ENCODE assay signal across 9 cellular contexts in genomic region chr5:32538031-32538547, GRCh38. TPM values are rescaled to one million over a fixed set of nuclear protein-coding genes. Genes with fewer than 3 reads are reported as not detected.
A peak's percentile ranks its signal among the peaks of the same experiment; 100 is the strongest.
DNase-seq lines count a peak whose midpoint lies in the region; ATAC-seq, FAIRE-seq and TF ChIP-seq lines count a peak whose summit lies in the region.
"Had no signal": no experiment of that assay in that cellular context is flagged by ENCODE, and none has a peak within 500 bp of the region (broad histone marks: within the 10 kb centered on the region; RNA-seq: fewer than 3 reads in every experiment).

No MANE protein-coding gene starts in this region.

- no peak overlapping the region for H3K9ac ChIP-seq in GM12878 (ENCODE audit: control insufficient read depth, insufficient read depth, low read length)

- no peaks in the 10 kb centered on the region for H4K20me1 ChIP-seq in GM12878 (ENCODE audit: control insufficient read depth, insufficient read depth)

- in situ Hi-C loops in GM12878 (cut with MboI), result loop anchor here (5.0 kb wide), 1 partner anchor 44 kb away; no protein-coding TSS in a partner anchor

- peaks cover 2% of the 10 kb centered on the region; the same call in 1 of the 3 replicates for H3K9me3 ChIP-seq in GM12878 (replicated peaks; ENCODE audit: control insufficient read depth, insufficient read depth, low read length)

- no peak for TF ChIP-seq RAD21 in GM12878 (IDR thresholded peaks at IDR 0.05; ENCODE audit: insufficient read depth, low read depth, low read length)

- WGBS in GM12878 (ENCODE audit: insufficient coverage, insufficient replicate concordance, low lambda C conversion rate, missing lambda C conversion rate), result 25% methylated on average over 7 of the region's 7 CpGs

- H3K4me1 ChIP-seq in GM12878 (ENCODE audit: control insufficient read depth, insufficient read depth, low read length), result peaks cover 74% of the 10 kb centered on the region

- H3K4me3 ChIP-seq in GM12878, result 0 out of 2 replicates have a peak overlapping the region, but pooled peaks have one; percentile 18

- H3K27me3 ChIP-seq in GM12878 (replicated peaks in 1 of 2; ENCODE audit: control insufficient read depth in 2 of 2, insufficient read depth in 2 of 2, low read length in 1 of 2), result no peaks in the 10 kb centered on the region

- POLR2A ChIA-PET in GM12878 (lab: Charles Lee), result interaction anchor here (1.2 to 2.8 kb wide), 4 partner anchors 10 to 52 kb away, joined by 3 to 44 read pairs (median 5); partner anchors contain the start of gene SUB1

- SMC1A ChIA-PET in GM12878 (lab: Charles Lee; ENCODE audit: uncharacterized antibody, unreplicated experiment), result interaction anchor here (1.2 to 21.0 kb wide), 7 partner anchors 9 to 51 kb away, joined by 3 to 505 read pairs (median 16); partner anchors contain the start of gene SUB1

- ATAC-seq in GM18870 (IDR thresholded peaks at IDR 0.05; ENCODE audit: unreplicated experiment) (peak; percentile 72), HG02623 (IDR thresholded peaks at IDR 0.05; ENCODE audit: unreplicated experiment) (peak; percentile 66), GM12878 (peak; percentile 81)

- TF ChIP-seq CTCF in GM12878 (IDR thresholded peaks at IDR 0.05 in 2 of 3, conservative IDR thresholded peaks at IDR 0.05 in 1 of 3; ENCODE audit: control insufficient read depth in 2 of 3, extremely low read depth in 1 of 3, insufficient read depth in 1 of 3, low read depth in 3 of 3, low read length in 3 of 3) (no peak), D721Med (IDR thresholded peaks at IDR 0.05; ENCODE audit: insufficient read depth, missing control alignments) (no peak)

- BruUV-seq in GM12878 (replicated peaks; lab: Mats Ljungman, UMichigan), result no TSS peak

- TF ChIP-seq EP300 in GM12878 (IDR thresholded peaks at IDR 0.05; ENCODE audit: borderline replicate concordance in 1 of 2, control insufficient read depth in 1 of 2, low read depth in 2 of 2, low read length in 2 of 2), result peak; percentile 90 to 95; a peak in 3 of 4 replicates

- peak overlapping the region; percentile 78 for H3K4me2 ChIP-seq in GM12878 (ENCODE audit: control insufficient read depth, insufficient read depth)

- H3K27ac ChIP-seq in GM12878 (ENCODE audit: control insufficient read depth, insufficient read depth), result peak overlapping the region; percentile 67

- FAIRE-seq in GM12878 (lab: Jason Lieb, UNC) (peak; percentile 57), D721Med (lab: Jason Lieb, UNC) (no peak)
- FAIRE-seq: endometrium had no signal

- no peak overlapping the region for H2AFZ ChIP-seq in GM12878 (ENCODE audit: control insufficient read depth, low read depth, low read length)

- H3K79me2 ChIP-seq in GM12878 (ENCODE audit: control insufficient read depth, insufficient read depth, low read length), result peaks cover 1% of the 10 kb centered on the region

- CTCF ChIA-PET in GM12878 (lab: Yijun Ruan, JAX), result interaction anchor here (0.7 to 6.7 kb wide), 7 partner anchors 28 to 51 kb away, joined by 3 to 51 read pairs (median 16); partner anchors contain the start of gene SUB1

- DNase-seq in NCI-H2107 (lab: John Stamatoyannopoulos, UW), result peak; percentile 77
- peak; percentile 81 for DNase-seq in GM12878 (ENCODE audit: low read depth, low spot score)
- DNase-seq in D721Med (ENCODE audit: insufficient read length, low spot score), result no peak
- DNase-seq in COLO829 (ENCODE audit: low spot score), result no peak
- no peak for DNase-seq in NCI-H1105 treated with DMSO at 0.1 percent for 48 hours (lab: John Stamatoyannopoulos, UW)
- no peak for DNase-seq in dermis blood vessel endothelial cell

- RAD21 ChIA-PET in GM12878 (lab: Charles Lee; ENCODE audit: unreplicated experiment), result interaction anchor here (1.5 to 13.0 kb wide), 6 partner anchors 9 to 48 kb away, joined by 5 to 355 read pairs (median 8); partner anchors contain the start of gene SUB1

- no peak for TF ChIP-seq POLR2A in GM12878 (IDR thresholded peaks at IDR 0.05; ENCODE audit: low read depth, low read length)

- intact Hi-C loops in GM12878 (cut with micrococcal nuclease; ENCODE audit: unreplicated experiment), result loop anchor here (1.0 to 5.0 kb wide), 2 partner anchors 45 to 366 kb away; partner anchors contain the start of gene GOLPH3

- H3K36me3 ChIP-seq in GM12878 (ENCODE audit: control insufficient read depth in 2 of 2, insufficient read depth in 2 of 2, low read length in 1 of 2), result no peaks in the 10 kb centered on the region

TF ChIP-seq in GM12878, 131 proteins besides CTCF, POLR2A, EP300 and RAD21 (continues in another document):
- TF ChIP-seq IRF5 (IDR thresholded peaks at IDR 0.05; ENCODE audit: borderline replicate concordance), result no peak
- no peak for TF ChIP-seq POLR2AphosphoS2 (IDR thresholded peaks at IDR 0.05; ENCODE audit: low read depth, low read length)
- TF ChIP-seq ZNF274 (IDR thresholded peaks at IDR 0.05; ENCODE audit: insufficient read depth, insufficient read length), result no peak
- TF ChIP-seq NFIC (IDR thresholded peaks at IDR 0.05; ENCODE audit: low read depth, low read length), result peak; percentile 98
- no peak for TF ChIP-seq RCOR1 (conservative IDR thresholded peaks at IDR 0.05; ENCODE audit: low read depth, low read length)
- TF ChIP-seq IRF3 (IDR thresholded peaks at IDR 0.05), result no peak
- TF ChIP-seq ZBED1 (IDR thresholded peaks at IDR 0.05; ENCODE audit: borderline replicate concordance), result peak; percentile 88; the same call in 1 of the 2 replicates
- TF ChIP-seq BCL11A (IDR thresholded peaks at IDR 0.05; ENCODE audit: low read depth, low read length), result peak; percentile 95
- TF ChIP-seq SMARCA5 (IDR thresholded peaks at IDR 0.05), result no peak
- peak in 1 of 2 experiments; percentile 71; a peak in 2 of 4 replicates for TF ChIP-seq SRF (IDR thresholded peaks at IDR 0.05; ENCODE audit: low read depth in 2 of 2, low read length in 2 of 2)
- no peak; the same call in 1 of the 2 replicates for TF ChIP-seq ZNF207 (IDR thresholded peaks at IDR 0.05; ENCODE audit: borderline replicate concordance)
- TF ChIP-seq NR2C2 (IDR thresholded peaks at IDR 0.05; ENCODE audit: borderline replicate concordance, control insufficient read depth, insufficient read length, low read depth), result no peak
- no peak for TF ChIP-seq BCLAF1 (IDR thresholded peaks at IDR 0.05)

RNA-seq across cellular contexts. Expression of gene SUB1, which starts 47.3 kb away (rescaled TPM):
- 242 and 247 TPM in 2 replicates for total RNA-seq in GM12878 (2013; cell fraction: nucleolus; rRNA removed)
- 468 and 620 TPM in 2 replicates for total RNA-seq in GM12878 (2014; rRNA removed)
- 1,079 and 1,213 TPM in 2 replicates for total RNA-seq in GM12878 (2014; rRNA removed; fragmentation: Illumina TruSeq; extraction: Trizol)
- 790 and 824 TPM in 2 replicates for total RNA-seq in GM12878 (2021)
- polyA plus RNA-seq in GM12878 (2011; ENCODE audit: low read depth), result 219 TPM
- 1,077 and 2,276 TPM in 2 replicates for polyA plus RNA-seq in GM12878 (2011; rRNA removed)
- polyA plus RNA-seq in GM12878 (2011; cell fraction: cytosol; rRNA removed), result 139 and 199 TPM in 2 replicates
- 177 and 416 TPM in 2 replicates for polyA plus RNA-seq in GM12878 (2011; cell fraction: nucleus; rRNA removed)
- 596 and 637 TPM in 2 replicates for polyA plus RNA-seq in GM12878 (2012)
- 871 and 973 TPM in 2 replicates for polyA plus RNA-seq in GM12878 (2014; fragmentation: Illumina TruSeq; extraction: Trizol)
- 1,000 to 10,000 TPM; 1,885 to 2,316 TPM for polyA plus RNA-seq in GM12878 (2014; fragmentation: Nextera tagmentation; extraction: Ambion mirVana)
- polyA plus RNA-seq in GM12878 (2014; rRNA removed), result 789 and 1,035 TPM in 2 replicates
- polyA plus RNA-seq in GM12878 (2016; fragmentation: Nextera tagmentation; extraction: Ambion mirVana), result 1,000 to 10,000 TPM; 2,588 to 2,785 TPM
- polyA minus RNA-seq in GM12878 (2011; rRNA and poly(A)+ RNA removed), result 84.2 and 91.5 TPM in 2 replicates
- polyA minus RNA-seq in GM12878 (2011; cell fraction: cytosol; rRNA and poly(A)+ RNA removed), result 42.5 and 72.6 TPM in 2 replicates
- 133 and 270 TPM in 2 replicates for polyA minus RNA-seq in GM12878 (2011; cell fraction: nucleus; rRNA and poly(A)+ RNA removed)
- 212 and 301 TPM in 2 replicates for total RNA-seq in dermis blood vessel endothelial cell

Comparison
In these comparisons a context has a peak if more than half of its experiments do, and no peak if none do; other contexts are left out.
1. DNase-seq: peak in NCI-H2107 (single experiment) and GM12878 (single experiment); none in D721Med (single experiment), COLO829 (single experiment), NCI-H1105 treated with DMSO at 0.1 percent for 48 hours (single experiment) and dermis blood vessel endothelial cell (single experiment).
2. Peak in every context shown above with its lines, with median percentiles within 50 percentile points of each other: ATAC-seq.